In the genomic region with DNA sequence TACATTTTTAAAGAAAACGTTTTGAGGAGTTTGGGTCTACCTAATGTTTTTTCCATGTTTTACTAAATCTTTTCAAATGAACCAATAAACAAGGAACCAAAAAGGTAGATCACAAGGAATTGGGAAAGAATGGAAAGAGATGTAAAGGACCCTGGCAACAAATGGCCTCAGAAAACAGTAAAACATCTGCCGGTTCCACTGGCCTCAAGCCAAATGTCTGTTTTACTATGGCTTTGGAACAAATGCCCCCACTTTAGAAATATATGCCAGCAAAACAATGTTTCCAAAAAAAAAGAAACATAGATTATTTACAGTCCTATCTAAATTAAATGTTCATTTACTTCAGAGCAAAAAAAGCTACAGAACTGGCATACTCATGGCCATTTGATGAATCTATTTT, we compare ENCODE assay signal across 14 cellular contexts. TPM values are rescaled to one million over a fixed set of nuclear protein-coding genes. Genes with fewer than 3 reads are reported as not detected.
DNase-seq lines count a peak whose midpoint lies in the region; ATAC-seq, FAIRE-seq and TF ChIP-seq lines count a peak whose summit lies in the region.
"Had no signal": no experiment of that assay in that cellular context is flagged by ENCODE, and none has a peak within 500 bp of the region (broad histone marks: within the 10 kb centered on the region; RNA-seq: fewer than 3 reads in every experiment).

No MANE protein-coding gene starts in this region.

- H3K9ac ChIP-seq in K562 (ENCODE audit: insufficient read depth in 1 of 2, low read depth in 2 of 2, low read length in 2 of 2) = peak overlapping the region in 1 of 2 experiments; percentile 46; a peak in 2 of 4 replicates

- H3K9me3 ChIP-seq in K562 (replicated peaks; ENCODE audit: control insufficient read depth, insufficient read depth, low read depth, low read length) (no peaks in the 10 kb centered on the region), psoas muscle (no peaks in the 10 kb centered on the region)
- H3K9me3 ChIP-seq: suprapubic skin had no signal

- no peaks in the 10 kb centered on the region for H3K9me1 ChIP-seq in K562 (ENCODE audit: control insufficient read depth, insufficient read depth, low read length)

- H2AFZ ChIP-seq in K562 (ENCODE audit: low read depth, low read length) = no peak overlapping the region

- POLR2A ChIA-PET in K562 (lab: Yijun Ruan, JAX) = no interaction called here

- in situ Hi-C loops in K562 (cut with MboI) = no loop called here

- no peak for TF ChIP-seq RAD21 in K562 (CRISPR knock-in tag; conservative IDR thresholded peaks at IDR 0.05 in 1 of 2, IDR thresholded peaks at IDR 0.05 in 1 of 2)

- CTCF ChIA-PET in activated naive CD4-positive, alpha-beta T cell treated with anti-CD3 and anti-CD28 coated beads for 36 hours (lab: Charles Lee) = no interaction called here
- CTCF ChIA-PET in K562 (lab: Yijun Ruan, JAX; ENCODE audit: low intra/inter-chr PET ratio) = no interaction called here

- BruUV-seq in K562 (replicated peaks; lab: Mats Ljungman, UMichigan) = no TSS peak

- no peak for TF ChIP-seq CTCF in K562 (IDR thresholded peaks at IDR 0.05 in 2 of 3, conservative IDR thresholded peaks at IDR 0.05 in 1 of 3; ENCODE audit: insufficient read depth in 2 of 3, low read depth in 1 of 3, low read length in 3 of 3)
- no peak for TF ChIP-seq CTCF in psoas muscle (IDR thresholded peaks at IDR 0.05)

- H3K79me2 ChIP-seq in K562 (ENCODE audit: control insufficient read depth, insufficient read depth, low read length) = peaks cover 72% of the 10 kb centered on the region

- no peak for FAIRE-seq in K562 (lab: Jason Lieb, UNC)

- H3K4me1 Mint-ChIP-seq in activated naive CD4-positive, alpha-beta T cell treated with anti-CD3 and anti-CD28 coated beads, Interleukin-2, amount 50 U/mL, for 24 hours = peaks cover 24% of the 10 kb centered on the region
- H3K4me1 Mint-ChIP-seq in activated naive CD4-positive, alpha-beta T cell treated with anti-CD3 and anti-CD28 coated beads for 36 hours (ENCODE audit: low read depth) = peaks cover 42% of the 10 kb centered on the region

- intact Hi-C loops in activated naive CD4-positive, alpha-beta T cell treated with anti-CD3 and anti-CD28 coated beads for 36 hours (cut with micrococcal nuclease) = no loop called here
- intact Hi-C loops in K562 (cut with micrococcal nuclease) (no loop called here), psoas muscle (cut with DNase I) (loop anchor here in 1 of 2 donors (5.0 kb wide), 1 partner anchor 326 kb away; no protein-coding TSS in a partner anchor)

- no peak overlapping the region for H3K27ac Mint-ChIP-seq in activated naive CD4-positive, alpha-beta T cell treated with anti-CD3 and anti-CD28 coated beads, Interleukin-2, amount 50 U/mL, for 24 hours
- no peak overlapping the region for H3K27ac Mint-ChIP-seq in activated naive CD4-positive, alpha-beta T cell treated with anti-CD3 and anti-CD28 coated beads for 36 hours

- peaks cover 7% of the 10 kb centered on the region for H3K36me3 Mint-ChIP-seq in activated naive CD4-positive, alpha-beta T cell treated with anti-CD3 and anti-CD28 coated beads, Interleukin-2, amount 50 U/mL, for 24 hours
- H3K36me3 Mint-ChIP-seq in activated naive CD4-positive, alpha-beta T cell treated with anti-CD3 and anti-CD28 coated beads for 36 hours (ENCODE audit: low read depth) = peaks cover 24% of the 10 kb centered on the region

- H3K4me1 ChIP-seq in K562 (replicated peaks in 1 of 2; ENCODE audit: control insufficient read depth in 2 of 2, insufficient read depth in 2 of 2, low read length in 2 of 2) (no peaks in the 10 kb centered on the region; a peak in 1 of 5 replicates), psoas muscle (peaks cover 57% of the 10 kb centered on the region)

- H3K36me3 ChIP-seq in K562 (ENCODE audit: control insufficient read depth, insufficient read depth, low read length) (peaks cover 52% of the 10 kb centered on the region), psoas muscle (ENCODE audit: insufficient read depth in 1 of 2, low read depth in 1 of 2) (peaks cover 0 to 55% of the 10 kb centered on the region in 2 donors)

- WGBS in K562 (ENCODE audit: insufficient coverage, low coverage, missing lambda C conversion rate) = 0% methylated on average over 2 of the region's 2 CpGs
- WGBS in psoas muscle, 3 donors = 15 to 28% (median 16%) methylated on average over 2 of the region's 2 CpGs

- no peak for TF ChIP-seq EP300 in K562 (IDR thresholded peaks at IDR 0.05; ENCODE audit: low read length)

- no peak for DNase-seq in activated naive CD4-positive, alpha-beta T cell treated with anti-CD3 and anti-CD28 coated beads for 36 hours
- DNase-seq in NCI-H69 (lab: John Stamatoyannopoulos, UW) (peak; percentile 64), K562 (ENCODE audit: extremely low read depth in 1 of 4, low spot score in 3 of 4) (no peak), psoas muscle (no peak), NCI-H128 (lab: John Stamatoyannopoulos, UW; ENCODE audit: unreplicated experiment) (no peak)
- DNase-seq: activated CD8-positive, alpha-beta memory T cell treated with anti-CD3 and anti-CD28 coated beads, Interleukin-2, amount 50 U/mL, for 48 hours; cerebellar nuclear complex; DMS153 had no signal

- no peaks in the 10 kb centered on the region for H4K20me1 ChIP-seq in K562 (replicated peaks; ENCODE audit: control insufficient read depth, insufficient read depth, low read length)

- no peaks in the 10 kb centered on the region for H3K9me3 Mint-ChIP-seq in activated naive CD4-positive, alpha-beta T cell treated with anti-CD3 and anti-CD28 coated beads, Interleukin-2, amount 50 U/mL, for 24 hours
- no peaks in the 10 kb centered on the region for H3K9me3 Mint-ChIP-seq in activated naive CD4-positive, alpha-beta T cell treated with anti-CD3 and anti-CD28 coated beads for 36 hours

- TF ChIP-seq POLR2A in K562 (conservative IDR thresholded peaks at IDR 0.05) = no peak

- H3K27ac ChIP-seq in K562 (ENCODE audit: extremely low read depth, low read depth, low read length) (no peak overlapping the region), psoas muscle (peak overlapping the region; percentile 32)
- H3K27ac ChIP-seq: epithelial cell of prostate, suprapubic skin had no signal

- H3K4me3 Mint-ChIP-seq in activated naive CD4-positive, alpha-beta T cell treated with anti-CD3 and anti-CD28 coated beads, Interleukin-2, amount 50 U/mL, for 24 hours = peak overlapping the region; percentile 26
- H3K4me3 Mint-ChIP-seq in activated naive CD4-positive, alpha-beta T cell treated with anti-CD3 and anti-CD28 coated beads for 36 hours = no peak overlapping the region

- H3K27me3 ChIP-seq in K562 (ENCODE audit: control insufficient read depth in 2 of 2, insufficient read depth in 2 of 2, low read length in 2 of 2) = no peaks in the 10 kb centered on the region
- H3K27me3 ChIP-seq in psoas muscle (ENCODE audit: insufficient read depth in 3 of 3, low read length in 2 of 3) = no peaks in the 10 kb centered on the region
- H3K27me3 ChIP-seq: suprapubic skin had no signal

- no peaks in the 10 kb centered on the region for H3K27me3 Mint-ChIP-seq in activated naive CD4-positive, alpha-beta T cell treated with anti-CD3 and anti-CD28 coated beads, Interleukin-2, amount 50 U/mL, for 24 hours
- H3K27me3 Mint-ChIP-seq in activated naive CD4-positive, alpha-beta T cell treated with anti-CD3 and anti-CD28 coated beads for 36 hours (ENCODE audit: low read depth) = no peaks in the 10 kb centered on the region

- H3K4me3 ChIP-seq in K562 (peak overlapping the region; percentile 84; the same call in 1 of the 2 replicates), psoas muscle (peak overlapping the region; percentile 94)
- H3K4me3 ChIP-seq: suprapubic skin had no signal

- H3K4me2 ChIP-seq in K562 (ENCODE audit: insufficient read depth, low read length) = peak overlapping the region; percentile 54; the same call in 1 of the 2 replicates

- ATAC-seq in K562 (no peak), psoas muscle (no peak), GM21526 (IDR thresholded peaks at IDR 0.05; ENCODE audit: low FRiP score, unreplicated experiment) (no peak), GM18519 (IDR thresholded peaks at IDR 0.05; ENCODE audit: low FRiP score, unreplicated experiment) (no peak)
- ATAC-seq: HCT116 had no signal

RNA-seq across cellular contexts. Expression of gene TRMT5, which starts 3.0 kb away (rescaled TPM):
- 10 to 100 TPM; 13.9 to 18.3 TPM for total RNA-seq in activated naive CD4-positive, alpha-beta T cell treated with anti-CD3 and anti-CD28 coated beads for 36 hours
- 2.5 and 13.8 TPM in 2 replicates for total RNA-seq in K562 (2011; cell fraction: chromatin; rRNA removed; ENCODE audit: low replicate concordance)
- 2.1 and 4.8 TPM in 2 replicates for total RNA-seq in K562 (2011; cell fraction: nucleolus; rRNA removed)
- total RNA-seq in K562 (2011; cell fraction: nucleoplasm; rRNA removed) = 5.3 and 7.5 TPM in 2 replicates
- total RNA-seq in K562 (2014; rRNA removed) (9.4 and 10.0 TPM in 2 replicates), K562 (2014; rRNA removed; fragmentation: Illumina TruSeq; extraction: Trizol) (18.7 and 22.4 TPM in 2 replicates), K562 (2015; rRNA removed; fragmentation: Illumina TruSeq; extraction: Trizol) (13.5 and 13.8 TPM in 2 replicates), K562 (2021) (15.1 and 18.4 TPM in 2 replicates), psoas muscle (10 to 100 TPM in 3 of 4 donors, 1 to 10 TPM in 1; 9.7 to 26.0 (median 12.8) TPM)
- polyA plus RNA-seq in K562 (2011; rRNA removed) (10.2 and 11.7 TPM in 2 replicates), K562 (2014; fragmentation: Illumina TruSeq; extraction: Trizol) (13.7 and 17.7 TPM in 2 replicates), K562 (2014; fragmentation: Nextera tagmentation; extraction: Ambion mirVana) (10 to 100 TPM; 17.3 to 20.0 TPM), K562 (2014; rRNA removed) (8.4 and 16.4 TPM in 2 replicates), psoas muscle (10 to 100 TPM in 1 of 3 donors, 1 to 10 TPM in 2; 5.7 to 12.9 (median 8.8) TPM)
- polyA plus RNA-seq in K562 (2011; cell fraction: cytosol; rRNA removed) = 2.3 and 4.0 TPM in 2 replicates
- polyA plus RNA-seq in K562 (2011; cell fraction: nucleus; rRNA removed) = 7.0 and 9.5 TPM in 2 replicates
- polyA plus RNA-seq in K562 (2012) = 8.8 and 10.6 TPM in 2 replicates
- 14.3 and 16.0 TPM in 2 replicates for polyA minus RNA-seq in K562 (2011; rRNA and poly(A)+ RNA removed)
- 5.7 and 7.3 TPM in 2 replicates for polyA minus RNA-seq in K562 (2011; cell fraction: cytosol; rRNA and poly(A)+ RNA removed)
- polyA minus RNA-seq in K562 (2011; cell fraction: nucleus; rRNA and poly(A)+ RNA removed) = 8.9 and 24.4 TPM in 2 replicates

RNA-seq across cellular contexts. Expression of gene SLC38A6, which starts 3.2 kb away (rescaled TPM):
- 1 to 10 TPM; 4.1 to 4.3 TPM for total RNA-seq in activated naive CD4-positive, alpha-beta T cell treated with anti-CD3 and anti-CD28 coated beads for 36 hours
- total RNA-seq in K562 (2011; cell fraction: chromatin; rRNA removed; ENCODE audit: low replicate concordance) = 27.6 and 96.5 TPM in 2 replicates
- 12.3 and 18.2 TPM in 2 replicates for total RNA-seq in K562 (2011; cell fraction: nucleolus; rRNA removed)
- 43.3 and 56.6 TPM in 2 replicates for total RNA-seq in K562 (2011; cell fraction: nucleoplasm; rRNA removed)
- total RNA-seq in K562 (2014; rRNA removed) (10.0 and 16.5 TPM in 2 replicates), K562 (2014; rRNA removed; fragmentation: Illumina TruSeq; extraction: Trizol) (19.6 and 23.7 TPM in 2 replicates), K562 (2015; rRNA removed; fragmentation: Illumina TruSeq; extraction: Trizol) (35.3 and 40.3 TPM in 2 replicates), K562 (2021) (9.8 and 14.6 TPM in 2 replicates), psoas muscle (10 to 100 TPM in 1 of 4 donors, 1 to 10 TPM in 3; 4.9 to 11.9 (median 6.6) TPM)
- polyA plus RNA-seq in K562 (2011; rRNA removed) (15.7 and 17.6 TPM in 2 replicates), K562 (2014; fragmentation: Illumina TruSeq; extraction: Trizol) (12.5 and 16.1 TPM in 2 replicates), K562 (2014; fragmentation: Nextera tagmentation; extraction: Ambion mirVana) (10 to 100 TPM; 34.6 to 38.7 TPM), K562 (2014; rRNA removed) (12.7 and 13.2 TPM in 2 replicates), psoas muscle (1 to 10 TPM; 1.5 to 2.8 (median 2.5) TPM)
- polyA plus RNA-seq in K562 (2011; cell fraction: cytosol; rRNA removed) = 4.2 and 11.4 TPM in 2 replicates
- polyA plus RNA-seq in K562 (2011; cell fraction: nucleus; rRNA removed) = 11.3 and 24.9 TPM in 2 replicates
- polyA plus RNA-seq in K562 (2012) = 23.7 and 25.9 TPM in 2 replicates
- 23.5 and 30.1 TPM in 2 replicates for polyA minus RNA-seq in K562 (2011; rRNA and poly(A)+ RNA removed)
- polyA minus RNA-seq in K562 (2011; cell fraction: cytosol; rRNA and poly(A)+ RNA removed) = 7.0 and 9.6 TPM in 2 replicates
- polyA minus RNA-seq in K562 (2011; cell fraction: nucleus; rRNA and poly(A)+ RNA removed) = 21.9 and 46.2 TPM in 2 replicates
